14 cellular contexts compared by ENCODE assay signal in genomic region chr7:111380945-111381344, GRCh38.
"Had no signal": no experiment of that assay in that cellular context is flagged by ENCODE, and none has a peak within 500 bp of the region (broad histone marks: within the 10 kb centered on the region; RNA-seq: fewer than 3 reads in every experiment).

No MANE protein-coding gene starts in this region.

- DNase-seq: activated CD4-positive, alpha-beta T cell treated with anti-CD3 and anti-CD28 coated beads, Interleukin-2, amount 50 U/mL, for 1 hour; activated effector memory CD4-positive, alpha-beta T cell treated with Interleukin-2 at 50 U/mL for 16 hours; amygdala; cortex of kidney; effector memory CD4-positive, alpha-beta T cell; hippocampal formation; kidney glomerular epithelial cell; nucleus accumbens; stimulated activated naive CD4-positive, alpha-beta T cell; substantia nigra; transverse colon had no signal

- H3K27me3 ChIP-seq: transverse colon had no signal

- H3K36me3 ChIP-seq: transverse colon had no signal

- H3K4me1 ChIP-seq: transverse colon had no signal

- ATAC-seq: activated naive CD4-positive, alpha-beta T cell treated with anti-CD3 and anti-CD28 coated beads, Interleukin-2, amount 50 U/mL, for 72 hours; natural killer cell treated with Interleukin-12 subunit alpha and Interleukin-12 subunit beta and Interleukin-15 and Interleukin-18, amount 100 ng/mL, for 72 hours; sciatic nerve had no signal

- H3K4me3 ChIP-seq: transverse colon had no signal

- H3K9me3 ChIP-seq: transverse colon had no signal
